Comparison of ENCODE assay signal across 34 cellular contexts in the genomic region with DNA sequence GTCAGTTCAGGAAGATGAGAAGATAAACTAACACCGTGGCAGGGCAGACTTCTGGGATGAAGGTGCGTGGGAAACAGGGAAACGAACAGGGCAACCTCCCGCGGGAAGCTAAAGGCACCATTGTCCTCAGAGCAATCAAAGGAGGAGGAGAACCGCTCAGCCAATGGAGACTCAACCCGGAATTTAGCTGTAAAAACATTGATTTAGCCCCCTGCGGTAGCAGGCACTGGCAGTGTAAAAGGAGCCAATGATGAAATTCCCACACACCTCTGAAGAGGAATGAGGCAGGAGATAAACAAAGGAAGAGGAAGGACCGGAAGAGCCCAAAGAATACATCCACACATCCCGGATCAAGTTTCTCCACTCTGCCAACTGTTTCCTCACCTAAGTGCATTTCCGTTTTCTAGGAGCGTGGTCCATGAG. TPM values are rescaled to one million over a fixed set of nuclear protein-coding genes. Genes with fewer than 3 reads are reported as not detected.
A peak's percentile ranks its signal among the peaks of the same experiment; 100 is the strongest.
DNase-seq lines count a peak whose midpoint lies in the region; TF ChIP-seq lines count a peak whose summit lies in the region.
"Had no signal": no experiment of that assay in that cellular context is flagged by ENCODE, and none has a peak within 500 bp of the region (broad histone marks: within the 10 kb centered on the region; RNA-seq: fewer than 3 reads in every experiment).

No MANE protein-coding gene starts in this region.

- H3K27ac ChIP-seq in HUES48 (ENCODE audit: low read depth, low read length) = peak overlapping the region; percentile 65
- H3K27ac ChIP-seq: cardiac muscle cell, gastroesophageal sphincter, psoas muscle, transverse colon had no signal

- H3K36me3 Mint-ChIP-seq in nephron progenitor cell (ENCODE audit: low read depth) = peaks cover 78% of the 10 kb centered on the region

- H3K27me3 Mint-ChIP-seq in nephron progenitor cell (ENCODE audit: low read depth, poor library complexity) = peaks cover 4% of the 10 kb centered on the region
- H3K27me3 Mint-ChIP-seq: activated B cell treated with CpG ODN at 0.5 μM for 24 hours; activated CD4-positive, alpha-beta T cell treated with anti-CD3 and anti-CD28 coated beads, Interleukin-2, amount 10 ng/mL, durations not matched to agents 7 days and 5 days; activated naive CD8-positive, alpha-beta T cell; CD8-positive, alpha-beta memory T cell; naive B cell; T-cell had no signal

- peak overlapping the region; percentile 57 for H3K4me3 Mint-ChIP-seq in nephron progenitor cell
- H3K4me3 Mint-ChIP-seq: activated B cell treated with CpG ODN at 0.5 μM for 24 hours; activated CD4-positive, alpha-beta T cell treated with anti-CD3 and anti-CD28 coated beads, Interleukin-2, amount 10 ng/mL, durations not matched to agents 7 days and 5 days; activated naive CD8-positive, alpha-beta T cell; CD8-positive, alpha-beta memory T cell; mesothelial cell of epicardium; T-cell had no signal

- DNase-seq in brain pericyte (ENCODE audit: low read depth, low spot score) (peak; percentile 21), iPS DF 19.7 (ENCODE audit: low read depth, low spot score) (peak; percentile 73), nephron progenitor cell (no peak), amniotic stem cell (lab: John Stamatoyannopoulos, UW) (no peak), occipital lobe (lab: John Stamatoyannopoulos, UW) (no peak), NCI-H146 treated with DMSO at 0.1 percent for 48 hours (lab: John Stamatoyannopoulos, UW; ENCODE audit: unreplicated experiment) (no peak)
- no peak for DNase-seq in stimulated activated CD4-positive, alpha-beta T cell treated with anti-CD3 and anti-CD28 coated beads, Interleukin-4, amount 100 ng/mL, for 24 hours
- DNase-seq: ACHN; activated B cell treated with CpG ODN at 0.5 μM for 24 hours; activated CD4-positive, alpha-beta T cell treated with anti-CD3 and anti-CD28 coated beads, Interleukin-2, amount 10 ng/mL, durations not matched to agents 7 days and 5 days; activated effector memory CD4-positive, alpha-beta T cell treated with Interleukin-2 at 50 U/mL for 16 hours; anterior cingulate cortex; BE2C; CD8-positive, alpha-beta memory T cell; DMS 273 treated with DMSO at 0.1 percent for 48 hours; HCEC 1CT; Kasumi-1; kidney; naive B cell; NCI-H1436; NCI-H2171 treated with DMSO at 0.1 percent for 48 hours; NCI-H524; nucleus accumbens; PC-3; psoas muscle; stimulated activated CD4-positive, alpha-beta T cell treated with anti-CD3 and anti-CD28 coated beads, Interleukin-4, amount 100 ng/mL, for 4 hours; T-cell; transverse colon had no signal

- peaks cover 17% of the 10 kb centered on the region for H3K4me1 ChIP-seq in HUES48 (ENCODE audit: control insufficient read depth, insufficient read depth, low read length)
- H3K4me1 ChIP-seq: BE2C, psoas muscle, transverse colon had no signal

- peaks cover 8% of the 10 kb centered on the region for H3K9me3 Mint-ChIP-seq in nephron progenitor cell
- H3K9me3 Mint-ChIP-seq: activated CD4-positive, alpha-beta T cell treated with anti-CD3 and anti-CD28 coated beads, Interleukin-2, amount 10 ng/mL, durations not matched to agents 7 days and 5 days; CD8-positive, alpha-beta memory T cell had no signal

- no peak for TF ChIP-seq CTCF in nephron progenitor cell (IDR thresholded peaks at IDR 0.05)

- H3K4me3 ChIP-seq in HUES48 (ENCODE audit: low read depth, low read length) = peak overlapping the region; percentile 31; the same call in 1 of the 2 replicates
- H3K4me3 ChIP-seq: cardiac muscle cell, gastroesophageal sphincter, GM12878, psoas muscle, transverse colon had no signal

- H3K4me1 Mint-ChIP-seq in nephron progenitor cell = peaks cover 22% of the 10 kb centered on the region
- H3K4me1 Mint-ChIP-seq: activated B cell treated with CpG ODN at 0.5 μM for 24 hours; activated CD4-positive, alpha-beta T cell treated with anti-CD3 and anti-CD28 coated beads, Interleukin-2, amount 10 ng/mL, durations not matched to agents 7 days and 5 days; CD8-positive, alpha-beta memory T cell; T-cell had no signal

- no peaks in the 10 kb centered on the region for H3K36me3 ChIP-seq in HUES48 (ENCODE audit: control insufficient read depth, insufficient read depth, low read length)
- H3K36me3 ChIP-seq: BE2C, cardiac muscle cell, transverse colon had no signal

- no peak overlapping the region for H3K27ac Mint-ChIP-seq in nephron progenitor cell
- H3K27ac Mint-ChIP-seq: activated B cell treated with CpG ODN at 0.5 μM for 24 hours; activated CD4-positive, alpha-beta T cell treated with anti-CD3 and anti-CD28 coated beads, Interleukin-2, amount 10 ng/mL, durations not matched to agents 7 days and 5 days; activated naive CD8-positive, alpha-beta T cell; CD8-positive, alpha-beta memory T cell; mesothelial cell of epicardium; T-cell had no signal

- no peaks in the 10 kb centered on the region for H3K27me3 ChIP-seq in HUES48 (ENCODE audit: control insufficient read depth, insufficient read depth, low read length)
- H3K27me3 ChIP-seq: BE2C, cardiac muscle cell, gastroesophageal sphincter, transverse colon had no signal

- H3K9ac ChIP-seq in HUES48 (ENCODE audit: low read depth, low read length) = no peak overlapping the region

- no peaks in the 10 kb centered on the region for H3K9me3 ChIP-seq in HUES48 (ENCODE audit: control insufficient read depth, insufficient read depth, low read length)
- H3K9me3 ChIP-seq: BE2C, transverse colon had no signal

RNA-seq across cellular contexts. Expression of a gene that starts 19.5 kb away (rescaled TPM):
- total RNA-seq in occipital lobe = 28.1 TPM

RNA-seq across cellular contexts. Expression of a gene that starts 59.5 kb away (rescaled TPM):
- not detected for total RNA-seq in occipital lobe
- total RNA-seq: activated B cell treated with CpG ODN at 0.5 μM for 24 hours, cardiac muscle cell, gastroesophageal sphincter, GM12878, psoas muscle, T-cell had no signal

Comparison
In these comparisons a context has a peak if more than half of its experiments do, and no peak if none do; other contexts are left out.
1. DNase-seq: peak in brain pericyte (single experiment) and iPS DF 19.7 (single experiment); none in nephron progenitor cell (single experiment), amniotic stem cell (single experiment), occipital lobe (single experiment), stimulated activated CD4-positive, alpha-beta T cell treated with anti-CD3 and anti-CD28 coated beads, Interleukin-4, amount 100 ng/mL, for 24 hours (single experiment) and NCI-H146 treated with DMSO at 0.1 percent for 48 hours (single experiment).